Comparison of ENCODE assay signal across 8 cellular contexts in genomic region chr3:138774529-138775253, GRCh38.
DNase-seq lines count a peak whose midpoint lies in the region; ATAC-seq lines count a peak whose summit lies in the region.

No MANE protein-coding gene starts in this region.

- no peak overlapping the region for H3K27ac Mint-ChIP-seq in activated CD4-positive, alpha-beta memory T cell treated with anti-CD3 and anti-CD28 coated beads for 36 hours

- CTCF ChIA-PET in activated CD4-positive, alpha-beta memory T cell treated with anti-CD3 and anti-CD28 coated beads for 36 hours (lab: Charles Lee), result interaction anchor here (1.5 kb wide), 1 partner anchor 141 kb away, joined by 10 read pairs; no protein-coding TSS in a partner anchor

- POLR2A ChIA-PET in activated CD4-positive, alpha-beta memory T cell treated with anti-CD3 and anti-CD28 coated beads for 36 hours (lab: Charles Lee), result no interaction called here

- peaks cover 9% of the 10 kb centered on the region for H3K36me3 Mint-ChIP-seq in activated CD4-positive, alpha-beta memory T cell treated with anti-CD3 and anti-CD28 coated beads for 36 hours

- no peak overlapping the region for H3K4me3 Mint-ChIP-seq in activated CD4-positive, alpha-beta memory T cell treated with anti-CD3 and anti-CD28 coated beads for 36 hours

- H3K4me1 Mint-ChIP-seq in activated CD4-positive, alpha-beta memory T cell treated with anti-CD3 and anti-CD28 coated beads for 36 hours (ENCODE audit: low read depth), result peaks cover 32% of the 10 kb centered on the region

- no peaks in the 10 kb centered on the region for H3K9me3 Mint-ChIP-seq in activated CD4-positive, alpha-beta memory T cell treated with anti-CD3 and anti-CD28 coated beads for 36 hours

- peak; percentile 53 for ATAC-seq in HG02763 (IDR thresholded peaks at IDR 0.05; ENCODE audit: unreplicated experiment)

- intact Hi-C loops in activated CD4-positive, alpha-beta memory T cell treated with anti-CD3 and anti-CD28 coated beads for 36 hours (cut with micrococcal nuclease), result loop anchor here (1.0 kb wide), 2 partner anchors 13 to 59 kb away; no protein-coding TSS in a partner anchor
- intact Hi-C loops in head of caudate nucleus (cut with DNase I), result loop anchor here (2.0 kb wide), 1 partner anchor 60 kb away; the partner anchor contains the start of gene PIK3CB

- no peaks in the 10 kb centered on the region for H3K27me3 Mint-ChIP-seq in activated CD4-positive, alpha-beta memory T cell treated with anti-CD3 and anti-CD28 coated beads for 36 hours

- DNase-seq in Daoy (ENCODE audit: low read depth) (peak; percentile 97), NCI-H1930 (lab: John Stamatoyannopoulos, UW) (peak; percentile 85 to 90), head of caudate nucleus (peak in 33 of 42 donors; percentile 20 to 93 (median 66)), putamen (ENCODE audit: low spot score) (peak; percentile 89), UCSD-AML1 (lab: John Stamatoyannopoulos, UW; ENCODE audit: unreplicated experiment) (no peak), iPS-NIHi7 (ENCODE audit: extremely low spot score) (no peak)
- peak; percentile 58 for DNase-seq in activated CD4-positive, alpha-beta memory T cell treated with anti-CD3 and anti-CD28 coated beads for 36 hours

Comparison
In these comparisons a context has a peak if more than half of its experiments do, and no peak if none do; other contexts are left out.
1. DNase-seq: peak in Daoy (single experiment), NCI-H1930 (2 of 2), activated CD4-positive, alpha-beta memory T cell treated with anti-CD3 and anti-CD28 coated beads for 36 hours (single experiment), head of caudate nucleus (33 of 42) and putamen (single experiment); none in UCSD-AML1 (single experiment) and iPS-NIHi7 (single experiment).